In genomic region chr1:244338996-244339692, GRCh38 we compare ENCODE assay signal across 26 cellular contexts.
A peak's percentile ranks its signal among the peaks of the same experiment; 100 is the strongest.
DNase-seq lines count a peak whose midpoint lies in the region; ATAC-seq and TF ChIP-seq lines count a peak whose summit lies in the region.
"Had no signal": no experiment of that assay in that cellular context is flagged by ENCODE, and none has a peak within 500 bp of the region (broad histone marks: within the 10 kb centered on the region; RNA-seq: fewer than 3 reads in every experiment).

No MANE protein-coding gene starts in this region.

- in situ Hi-C loops in gastrocnemius medialis (cut with MboI; ENCODE audit: low sequenced_read_pairs in 4 of 4) (no loop called here), KBM-7 (cut with MboI; ENCODE audit: low pct_unique_long_range_greater_than_20kb, low sequenced_read_pairs) (no loop called here)

- no peaks in the 10 kb centered on the region for H3K36me3 ChIP-seq in vagina
- no peaks in the 10 kb centered on the region for H3K36me3 ChIP-seq in gastrocnemius medialis
- H3K36me3 ChIP-seq: pancreas, SJCRH30, suprapubic skin had no signal

- peaks cover 17% of the 10 kb centered on the region for H3K27me3 Mint-ChIP-seq in activated naive CD4-positive, alpha-beta T cell treated with anti-CD3 and anti-CD28 coated beads for 36 hours (ENCODE audit: low read depth)
- peaks cover 6% of the 10 kb centered on the region for H3K27me3 Mint-ChIP-seq in activated naive CD8-positive, alpha-beta T cell treated with anti-CD3 and anti-CD28 coated beads, Interleukin-2, amount 50 U/mL, for 24 hours
- H3K27me3 Mint-ChIP-seq: natural killer cell treated with Interleukin-12 subunit alpha and Interleukin-12 subunit beta and Interleukin-15 and Interleukin-18, amount 100 ng/mL, for 72 hours had no signal

- H3K27ac Mint-ChIP-seq in activated naive CD4-positive, alpha-beta T cell treated with anti-CD3 and anti-CD28 coated beads for 36 hours: no peak overlapping the region
- H3K27ac Mint-ChIP-seq in activated naive CD8-positive, alpha-beta T cell treated with anti-CD3 and anti-CD28 coated beads, Interleukin-2, amount 50 U/mL, for 24 hours: no peak overlapping the region
- H3K27ac Mint-ChIP-seq: activated CD4-positive, alpha-beta memory T cell treated with anti-CD3 and anti-CD28 coated beads, Interleukin-2, amount 10 ng/mL, durations not matched to agents 7 days and 5 days; CD4-positive, alpha-beta T cell; natural killer cell treated with Interleukin-12 subunit alpha and Interleukin-12 subunit beta and Interleukin-15 and Interleukin-18, amount 100 ng/mL, for 72 hours had no signal

- intact Hi-C loops in activated naive CD4-positive, alpha-beta T cell treated with anti-CD3 and anti-CD28 coated beads for 36 hours (cut with micrococcal nuclease): no loop called here
- intact Hi-C loops in vagina (cut with DNase I) (no loop called here), gastrocnemius medialis (cut with DNase I; ENCODE audit: low total_unique reads) (no loop called here)

- CTCF ChIA-PET in activated naive CD4-positive, alpha-beta T cell treated with anti-CD3 and anti-CD28 coated beads for 36 hours (lab: Charles Lee): no interaction called here

- H3K27ac ChIP-seq in vagina (no peak overlapping the region), gastrocnemius medialis (no peak overlapping the region)
- H3K27ac ChIP-seq: epithelial cell of prostate, KMS-11, pancreas, SJCRH30, suprapubic skin had no signal

- no peaks in the 10 kb centered on the region for H3K9me3 Mint-ChIP-seq in activated naive CD4-positive, alpha-beta T cell treated with anti-CD3 and anti-CD28 coated beads for 36 hours
- H3K9me3 Mint-ChIP-seq in activated naive CD8-positive, alpha-beta T cell treated with anti-CD3 and anti-CD28 coated beads, Interleukin-2, amount 50 U/mL, for 24 hours: no peaks in the 10 kb centered on the region
- H3K9me3 Mint-ChIP-seq: CD4-positive, alpha-beta T cell; natural killer cell treated with Interleukin-12 subunit alpha and Interleukin-12 subunit beta and Interleukin-15 and Interleukin-18, amount 100 ng/mL, for 72 hours had no signal

- ATAC-seq in activated naive CD8-positive, alpha-beta T cell treated with anti-CD3 and anti-CD28 coated beads, Interleukin-2, amount 50 U/mL, for 24 hours: peak; percentile 52
- no peak for ATAC-seq in gastrocnemius medialis
- ATAC-seq: natural killer cell treated with Interleukin-12 subunit alpha and Interleukin-12 subunit beta and Interleukin-15 and Interleukin-18, amount 100 ng/mL, for 72 hours; pancreas had no signal

- no peak overlapping the region for H3K4me3 Mint-ChIP-seq in activated naive CD4-positive, alpha-beta T cell treated with anti-CD3 and anti-CD28 coated beads for 36 hours
- no peak overlapping the region for H3K4me3 Mint-ChIP-seq in activated naive CD8-positive, alpha-beta T cell treated with anti-CD3 and anti-CD28 coated beads, Interleukin-2, amount 50 U/mL, for 24 hours
- H3K4me3 Mint-ChIP-seq: activated CD4-positive, alpha-beta memory T cell treated with anti-CD3 and anti-CD28 coated beads, Interleukin-2, amount 10 ng/mL, durations not matched to agents 7 days and 5 days; CD4-positive, alpha-beta T cell; natural killer cell treated with Interleukin-12 subunit alpha and Interleukin-12 subunit beta and Interleukin-15 and Interleukin-18, amount 100 ng/mL, for 72 hours had no signal

- H3K9me3 ChIP-seq in vagina: no peaks in the 10 kb centered on the region
- H3K9me3 ChIP-seq in gastrocnemius medialis: no peaks in the 10 kb centered on the region
- H3K9me3 ChIP-seq: pancreas, SJCRH30, suprapubic skin had no signal

- DNase-seq in activated naive CD4-positive, alpha-beta T cell treated with anti-CD3 and anti-CD28 coated beads for 36 hours: peak; percentile 21
- no peak for DNase-seq in activated naive CD4-positive, alpha-beta T cell treated with Interleukin-2 at 50 U/mL for 16 hours
- no peak for DNase-seq in activated naive CD8-positive, alpha-beta T cell treated with anti-CD3 and anti-CD28 coated beads, Interleukin-2, amount 50 U/mL, for 24 hours
- DNase-seq in left kidney (ENCODE audit: low read depth, low spot score) (peak; percentile 38), vagina (ENCODE audit: extremely low spot score in 2 of 2) (peak; percentile 60 to 84), gastrocnemius medialis (no peak), KBM-7 (no peak)
- DNase-seq: activated CD4-positive, alpha-beta memory T cell treated with anti-CD3 and anti-CD28 coated beads, Interleukin-2, amount 10 ng/mL, durations not matched to agents 7 days and 5 days; activated effector memory CD4-positive, alpha-beta T cell treated with anti-CD3 and anti-CD28 coated beads, Interleukin-2, amount 50 U/mL, for 16 hours; activated T-cell treated with anti-CD3 and anti-CD28 coated beads for 4 hours; amniotic stem cell; CD4-positive, alpha-beta T cell; effector CD8-positive, alpha-beta T cell; mammary epithelial cell; MM.1S; NCI-H1105 treated with DMSO at 0.1 percent for 48 hours; NCI-H1930; NCI-H510A treated with DMSO at 0.1 percent for 48 hours; pancreas; SJCRH30; stimulated activated CD4-positive, alpha-beta T cell treated with anti-CD3 and anti-CD28 coated beads, Interleukin-15, amount 100 ng/mL, for 24 hours; stimulated activated CD4-positive, alpha-beta T cell treated with anti-CD3 and anti-CD28 coated beads, Interleukin-4, amount 100 ng/mL, for 4 hours had no signal

- TF ChIP-seq CTCF in vagina (IDR thresholded peaks at IDR 0.05): no peak
- TF ChIP-seq CTCF in gastrocnemius medialis (IDR thresholded peaks at IDR 0.05 in 4 of 5, conservative IDR thresholded peaks at IDR 0.05 in 1 of 5): no peak

- H3K4me3 ChIP-seq in vagina: no peak overlapping the region
- no peak overlapping the region for H3K4me3 ChIP-seq in gastrocnemius medialis
- H3K4me3 ChIP-seq: pancreas, SJCRH30, suprapubic skin had no signal

- peaks cover 6% of the 10 kb centered on the region for H3K4me1 Mint-ChIP-seq in activated naive CD4-positive, alpha-beta T cell treated with anti-CD3 and anti-CD28 coated beads for 36 hours (ENCODE audit: low read depth)
- H3K4me1 Mint-ChIP-seq in activated naive CD8-positive, alpha-beta T cell treated with anti-CD3 and anti-CD28 coated beads, Interleukin-2, amount 50 U/mL, for 24 hours: peaks cover 8% of the 10 kb centered on the region

- H3K4me1 ChIP-seq in vagina (no peaks in the 10 kb centered on the region), gastrocnemius medialis (no peaks in the 10 kb centered on the region)
- H3K4me1 ChIP-seq: SJCRH30 had no signal

- TF ChIP-seq POLR2A in vagina (IDR thresholded peaks at IDR 0.05): no peak
- TF ChIP-seq POLR2A in gastrocnemius medialis (IDR thresholded peaks at IDR 0.05): no peak

- H3K27me3 ChIP-seq in vagina: no peaks in the 10 kb centered on the region
- no peaks in the 10 kb centered on the region for H3K27me3 ChIP-seq in gastrocnemius medialis
- H3K27me3 ChIP-seq: SJCRH30, suprapubic skin had no signal

- no peaks in the 10 kb centered on the region for H3K36me3 Mint-ChIP-seq in activated naive CD4-positive, alpha-beta T cell treated with anti-CD3 and anti-CD28 coated beads for 36 hours (ENCODE audit: low read depth)
- no peaks in the 10 kb centered on the region for H3K36me3 Mint-ChIP-seq in activated naive CD8-positive, alpha-beta T cell treated with anti-CD3 and anti-CD28 coated beads, Interleukin-2, amount 50 U/mL, for 24 hours (ENCODE audit: low read depth)
- H3K36me3 Mint-ChIP-seq: natural killer cell treated with Interleukin-12 subunit alpha and Interleukin-12 subunit beta and Interleukin-15 and Interleukin-18, amount 100 ng/mL, for 72 hours had no signal

Comparison
In these comparisons a context has a peak if more than half of its experiments do, and no peak if none do; other contexts are left out.
1. DNase-seq: peak in activated naive CD4-positive, alpha-beta T cell treated with anti-CD3 and anti-CD28 coated beads for 36 hours (single experiment), left kidney (single experiment) and vagina (2 of 2); none in activated naive CD4-positive, alpha-beta T cell treated with Interleukin-2 at 50 U/mL for 16 hours (single experiment), activated naive CD8-positive, alpha-beta T cell treated with anti-CD3 and anti-CD28 coated beads, Interleukin-2, amount 50 U/mL, for 24 hours (single experiment), gastrocnemius medialis (0 of 2) and KBM-7 (single experiment).